1 cellular context compared by ENCODE assay signal in the genomic region with DNA sequence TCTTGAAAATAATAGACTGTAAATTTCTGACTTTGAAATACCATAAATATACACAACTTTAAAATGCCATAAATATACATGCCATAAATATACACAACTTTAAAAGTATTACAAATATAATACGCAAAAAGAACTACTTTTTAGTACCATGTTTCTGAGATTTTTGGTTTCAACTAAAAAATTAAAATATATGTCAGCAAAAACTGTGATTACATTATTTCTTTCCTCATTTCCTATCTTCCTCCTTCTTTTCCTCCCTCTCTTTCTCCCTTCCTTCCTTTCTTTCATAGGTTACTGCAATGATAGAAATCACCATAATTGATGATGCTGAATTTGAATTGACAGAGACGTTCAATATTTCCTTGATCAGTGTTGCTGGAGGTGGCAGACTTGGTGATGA.
TF ChIP-seq lines count a peak whose summit lies in the region.

No MANE protein-coding gene starts in this region.

TF ChIP-seq in WTC11, 78 proteins besides CTCF, POLR2A, EP300 and RAD21 (continued from another document):
- TF ChIP-seq PRDM15 (CRISPR knock-in tag; IDR thresholded peaks at IDR 0.05) (no peak), NR2C2 (CRISPR knock-in tag; IDR thresholded peaks at IDR 0.05) (no peak), FOXJ3 (CRISPR knock-in tag; IDR thresholded peaks at IDR 0.05; ENCODE audit: borderline replicate concordance) (no peak), FOXK1 (CRISPR knock-in tag; IDR thresholded peaks at IDR 0.05) (no peak), GRHL2 (CRISPR knock-in tag; IDR thresholded peaks at IDR 0.05; ENCODE audit: insufficient replicate concordance, severe bottlenecking) (no peak), ELF4 (CRISPR knock-in tag; IDR thresholded peaks at IDR 0.05; ENCODE audit: low read depth) (no peak), ATF1 (CRISPR knock-in tag; IDR thresholded peaks at IDR 0.05) (no peak), RORB (CRISPR knock-in tag; IDR thresholded peaks at IDR 0.05) (no peak), SOX15 (CRISPR knock-in tag; IDR thresholded peaks at IDR 0.05) (no peak), ZNF416 (CRISPR knock-in tag; IDR thresholded peaks at IDR 0.05) (no peak)
- TF ChIP-seq, protein P1, sequence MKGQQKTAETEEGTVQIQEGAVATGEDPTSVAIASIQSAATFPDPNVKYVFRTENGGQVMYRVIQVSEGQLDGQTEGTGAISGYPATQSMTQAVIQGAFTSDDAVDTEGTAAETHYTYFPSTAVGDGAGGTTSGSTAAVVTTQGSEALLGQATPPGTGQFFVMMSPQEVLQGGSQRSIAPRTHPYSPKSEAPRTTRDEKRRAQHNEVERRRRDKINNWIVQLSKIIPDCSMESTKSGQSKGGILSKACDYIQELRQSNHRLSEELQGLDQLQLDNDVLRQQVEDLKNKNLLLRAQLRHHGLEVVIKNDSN (CRISPR knock-in tag; IDR thresholded peaks at IDR 0.05): no peak
- TF ChIP-seq, protein P2, sequence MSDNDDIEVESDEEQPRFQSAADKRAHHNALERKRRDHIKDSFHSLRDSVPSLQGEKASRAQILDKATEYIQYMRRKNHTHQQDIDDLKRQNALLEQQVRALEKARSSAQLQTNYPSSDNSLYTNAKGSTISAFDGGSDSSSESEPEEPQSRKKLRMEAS (CRISPR knock-in tag; IDR thresholded peaks at IDR 0.05): no peak
- TF ChIP-seq, protein P3, sequence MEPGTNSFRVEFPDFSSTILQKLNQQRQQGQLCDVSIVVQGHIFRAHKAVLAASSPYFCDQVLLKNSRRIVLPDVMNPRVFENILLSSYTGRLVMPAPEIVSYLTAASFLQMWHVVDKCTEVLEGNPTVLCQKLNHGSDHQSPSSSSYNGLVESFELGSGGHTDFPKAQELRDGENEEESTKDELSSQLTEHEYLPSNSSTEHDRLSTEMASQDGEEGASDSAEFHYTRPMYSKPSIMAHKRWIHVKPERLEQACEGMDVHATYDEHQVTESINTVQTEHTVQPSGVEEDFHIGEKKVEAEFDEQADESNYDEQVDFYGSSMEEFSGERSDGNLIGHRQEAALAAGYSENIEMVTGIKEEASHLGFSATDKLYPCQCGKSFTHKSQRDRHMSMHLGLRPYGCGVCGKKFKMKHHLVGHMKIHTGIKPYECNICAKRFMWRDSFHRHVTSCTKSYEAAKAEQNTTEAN (CRISPR knock-in tag; IDR thresholded peaks at IDR 0.05): no peak
